ENCODE assay signal across 1 cellular context in genomic region chr1:95039360-95040031, GRCh38.
TF ChIP-seq lines count a peak whose summit lies in the region.

No MANE protein-coding gene starts in this region.

TF ChIP-seq in SK-N-SH treated with all-trans-retinoic acid at 6 μM for 48 hours, 23 proteins besides CTCF, POLR2A, EP300 and RAD21 (continued from another document):
- TF ChIP-seq ISL1 (CRISPR knock-in tag; IDR thresholded peaks at IDR 0.05) = no peak
- TF ChIP-seq ZNF565 (CRISPR knock-in tag; conservative IDR thresholded peaks at IDR 0.05; ENCODE audit: low read depth) = no peak
- no peak for TF ChIP-seq TCF4 (CRISPR knock-in tag; IDR thresholded peaks at IDR 0.05; ENCODE audit: borderline replicate concordance)
- TF ChIP-seq SNAI2 (CRISPR knock-in tag; IDR thresholded peaks at IDR 0.05) = no peak
- TF ChIP-seq ZFP3 (CRISPR knock-in tag; IDR thresholded peaks at IDR 0.05) = no peak
